Comparison of ENCODE assay signal across 22 cellular contexts in the genomic region with DNA sequence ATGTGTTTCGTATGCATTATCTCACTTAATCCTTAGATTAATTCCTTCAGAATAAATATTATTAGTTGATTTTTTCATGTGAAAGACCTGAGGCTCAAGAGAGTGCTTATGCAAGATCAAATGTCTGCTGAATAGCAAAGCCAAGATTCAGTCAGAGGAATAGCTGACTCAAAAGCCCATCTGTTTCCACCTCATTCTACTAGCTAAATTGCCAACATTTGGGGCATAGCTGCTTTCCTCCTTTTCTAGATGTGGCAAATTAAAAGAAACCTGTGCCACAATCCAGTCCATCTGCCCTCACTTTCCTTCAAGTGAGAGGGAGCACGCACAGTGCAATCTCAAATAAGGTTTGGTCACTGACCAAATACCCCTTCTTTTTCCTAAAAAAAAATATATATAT.
DNase-seq lines count a peak whose midpoint lies in the region; ATAC-seq and TF ChIP-seq lines count a peak whose summit lies in the region.
"Had no signal": no experiment of that assay in that cellular context is flagged by ENCODE, and none has a peak within 500 bp of the region (broad histone marks: within the 10 kb centered on the region; RNA-seq: fewer than 3 reads in every experiment).

No MANE protein-coding gene starts in this region.

- H4K5ac ChIP-seq in mesendoderm (ENCODE audit: low read length) = no peak overlapping the region

- H3K4me1 ChIP-seq in GM23248 (ENCODE audit: insufficient read depth) = no peaks in the 10 kb centered on the region
- H3K4me1 ChIP-seq in mesendoderm (ENCODE audit: control insufficient read depth, low read depth, low read length) = no peaks in the 10 kb centered on the region
- H3K4me1 ChIP-seq in testis = no peaks in the 10 kb centered on the region
- H3K4me1 ChIP-seq: left ventricle myocardium inferior had no signal

- no peak for TF ChIP-seq POLR2A in testis (IDR thresholded peaks at IDR 0.05)

- H3K4me2 ChIP-seq in GM23248 (ENCODE audit: unreplicated experiment) (no peak overlapping the region), mesendoderm (ENCODE audit: low read length) (no peak overlapping the region)

- no peak overlapping the region for H4K8ac ChIP-seq in mesendoderm (ENCODE audit: low read depth, low read length)

- H3K4me3 ChIP-seq in GM23248 (no peak overlapping the region), fibroblast of the aortic adventitia (ENCODE audit: low read depth, low read length) (no peak overlapping the region), mesendoderm (ENCODE audit: low read length) (no peak overlapping the region), testis (no peak overlapping the region)
- H3K4me3 ChIP-seq: ascending aorta, left ventricle myocardium inferior had no signal

- ATAC-seq in GM21381 (IDR thresholded peaks at IDR 0.05; ENCODE audit: unreplicated experiment) = no peak
- no peak for ATAC-seq in effector memory CD8-positive, alpha-beta T cell (replicated peaks)
- ATAC-seq: CD8-positive, alpha-beta T cell; Panc1; T-helper 17 cell had no signal

- H3K36me3 ChIP-seq in GM23248 (ENCODE audit: low read depth) (no peaks in the 10 kb centered on the region), mesendoderm (ENCODE audit: control insufficient read depth, insufficient read depth, low read length) (no peaks in the 10 kb centered on the region), testis (ENCODE audit: low read depth, missing control alignments) (no peaks in the 10 kb centered on the region)
- H3K36me3 ChIP-seq: ascending aorta, left ventricle myocardium inferior had no signal

- no peak overlapping the region for H2BK120ac ChIP-seq in mesendoderm (ENCODE audit: low read depth, low read length)

- in situ Hi-C loops in GM23248 (cut with MboI) = no loop called here

- 89 to 92% methylated on average over 2 of the region's 2 CpGs for WGBS in GM23248 (ENCODE audit: low coverage in 1 of 2, low lambda C conversion rate in 2 of 2, missing lambda C conversion rate in 2 of 2), 2 experiments
- no CpG with 5 or more reads among the region's 2 CpGs for WGBS in mesendoderm (ENCODE audit: extremely low coverage, insufficient coverage, low lambda C conversion rate)
- WGBS in testis, 2 donors = 91 to 96% methylated on average over 2 of the region's 2 CpGs

- no peak overlapping the region for H2BK15ac ChIP-seq in mesendoderm (replicated peaks; ENCODE audit: low read depth)

- intact Hi-C loops in testis (cut with DNase I; ENCODE audit: low total_unique reads) = no loop called here

- no peak overlapping the region for H3K27ac Mint-ChIP-seq in effector memory CD8-positive, alpha-beta T cell
- H3K27ac Mint-ChIP-seq: CD8-positive, alpha-beta T cell; dendritic cell treated with granulocyte-macrophage colony-stimulating factor and Interleukin-4, amounts not matched to agents 40 ng/mL and 50 ng/mL, for 4 days; T-helper 17 cell had no signal

- no peak overlapping the region for H3K56ac ChIP-seq in mesendoderm (ENCODE audit: low read length)

- no peaks in the 10 kb centered on the region for H4K20me1 ChIP-seq in GM23248 (ENCODE audit: insufficient read depth)

- H3K9ac ChIP-seq in GM23248 (no peak overlapping the region), mesendoderm (ENCODE audit: low read length) (no peak overlapping the region)

- H3F3A ChIP-seq in GM23248 (ENCODE audit: insufficient read depth) = no peaks in the 10 kb centered on the region

- H3K36me3 Mint-ChIP-seq in effector memory CD8-positive, alpha-beta T cell (ENCODE audit: insufficient read depth) = no peaks in the 10 kb centered on the region

- H3K27me3 ChIP-seq in GM23248 (replicated peaks; ENCODE audit: insufficient read depth) = no peaks in the 10 kb centered on the region
- no peaks in the 10 kb centered on the region for H3K27me3 ChIP-seq in mesendoderm (ENCODE audit: insufficient read depth, low read length, poor library complexity)
- no peaks in the 10 kb centered on the region for H3K27me3 ChIP-seq in testis
- H3K27me3 ChIP-seq: ascending aorta had no signal

- H2BK5ac ChIP-seq in mesendoderm (ENCODE audit: low read length) = no peak overlapping the region

- no peak overlapping the region for H3K4ac ChIP-seq in mesendoderm (ENCODE audit: low read depth, low read length)

- H3K18ac ChIP-seq in mesendoderm (ENCODE audit: low read length) = no peak overlapping the region

- H3K4me3 Mint-ChIP-seq in effector memory CD8-positive, alpha-beta T cell = no peak overlapping the region
- H3K4me3 Mint-ChIP-seq: CD8-positive, alpha-beta T cell; dendritic cell treated with granulocyte-macrophage colony-stimulating factor and Interleukin-4, amounts not matched to agents 40 ng/mL and 50 ng/mL, for 4 days; T-helper 17 cell had no signal

- H2AK5ac ChIP-seq in mesendoderm (ENCODE audit: low read length) = no peak overlapping the region

- H3K27ac ChIP-seq in GM23248 (no peak overlapping the region), mesendoderm (ENCODE audit: low read depth, low read length) (no peak overlapping the region), testis (no peak overlapping the region)
- H3K27ac ChIP-seq: ascending aorta, left ventricle myocardium inferior, VCaP had no signal

- no peak overlapping the region for H3K23ac ChIP-seq in mesendoderm (ENCODE audit: low read length)

- H3K9me2 ChIP-seq in GM23248 (ENCODE audit: insufficient read depth) = no peaks in the 10 kb centered on the region

- DNase-seq in AG08396 (ENCODE audit: low spot score) (peak; percentile 2), GM23248 (peak; percentile 35), amniotic epithelial cell (ENCODE audit: low read depth) (peak; percentile 4), fibroblast of the aortic adventitia (ENCODE audit: low read depth) (peak; percentile 72), mesendoderm (no peak), testis (no peak)
- no peak for DNase-seq in effector memory CD8-positive, alpha-beta T cell
- DNase-seq: ACHN; activated CD4-positive, alpha-beta T cell treated with anti-CD3 and anti-CD28 coated beads, Interleukin-2, amount 50 U/mL, for 48 hours; activated T-cell treated with anti-CD3 and anti-CD28 coated beads for 4 hours; CD8-positive, alpha-beta T cell; DMS79 treated with DMSO at 0.1 percent for 48 hours; KBM-7; left ventricle myocardium inferior; NCI-H1930; NCI-H748 treated with DMSO at 0.1 percent for 48 hours; T-helper 17 cell had no signal

- H3K9me3 ChIP-seq in GM23248 (ENCODE audit: low read depth) (no peaks in the 10 kb centered on the region), testis (no peaks in the 10 kb centered on the region)
- H3K9me3 ChIP-seq: ascending aorta had no signal

- TF ChIP-seq CTCF in fibroblast of the aortic adventitia (IDR thresholded peaks at IDR 0.05; ENCODE audit: insufficient read depth, low read length) = no peak
- TF ChIP-seq CTCF in testis (IDR thresholded peaks at IDR 0.05) = no peak

- H3K79me1 ChIP-seq in mesendoderm (ENCODE audit: low read length) = no peaks in the 10 kb centered on the region

- no peak overlapping the region for H2AFZ ChIP-seq in GM23248

- H3K79me2 ChIP-seq in GM23248 (ENCODE audit: insufficient read depth) (no peaks in the 10 kb centered on the region), mesendoderm (ENCODE audit: control insufficient read depth, insufficient read depth, low read length) (no peaks in the 10 kb centered on the region)

- peaks cover 3 to 9% of the 10 kb centered on the region in 2 donors for H3K4me1 Mint-ChIP-seq in effector memory CD8-positive, alpha-beta T cell (ENCODE audit: low read depth in 2 of 2)

- H3K9me3 Mint-ChIP-seq in effector memory CD8-positive, alpha-beta T cell = no peaks in the 10 kb centered on the region
- H3K9me3 Mint-ChIP-seq: dendritic cell treated with granulocyte-macrophage colony-stimulating factor and Interleukin-4, amounts not matched to agents 40 ng/mL and 50 ng/mL, for 4 days had no signal

- H3K27me3 Mint-ChIP-seq in effector memory CD8-positive, alpha-beta T cell = no peaks in the 10 kb centered on the region
- H3K27me3 Mint-ChIP-seq: dendritic cell treated with granulocyte-macrophage colony-stimulating factor and Interleukin-4, amounts not matched to agents 40 ng/mL and 50 ng/mL, for 4 days; T-helper 17 cell had no signal

Comparison
In these comparisons a context has a peak if more than half of its experiments do, and no peak if none do; other contexts are left out.
1. DNase-seq: peak in AG08396 (single experiment), GM23248 (single experiment), amniotic epithelial cell (single experiment) and fibroblast of the aortic adventitia (single experiment); none in effector memory CD8-positive, alpha-beta T cell (0 of 3), mesendoderm (single experiment) and testis (single experiment).